8 cellular contexts compared by ENCODE assay signal in genomic region chr1:20343149-20343936, GRCh38. TPM values are rescaled to one million over a fixed set of nuclear protein-coding genes. Genes with fewer than 3 reads are reported as not detected.
DNase-seq lines count a peak whose midpoint lies in the region; ATAC-seq and TF ChIP-seq lines count a peak whose summit lies in the region.

No MANE protein-coding gene starts in this region.

- H3K4me1 ChIP-seq in Karpas-422 (ENCODE audit: low read length) = no peaks in the 10 kb centered on the region
- H3K4me1 ChIP-seq in naive thymus-derived CD4-positive, alpha-beta T cell (ENCODE audit: control insufficient read depth in 2 of 2, insufficient read depth in 2 of 2, low read length in 2 of 2) = peaks cover 0 to 4% of the 10 kb centered on the region in 2 donors
- H3K4me1 ChIP-seq in transverse colon = peaks cover 0 to 4% (median 0%) of the 10 kb centered on the region in 4 donors

- POLR2A ChIA-PET in naive thymus-derived CD4-positive, alpha-beta T cell (lab: Charles Lee) = no interaction called here

- peak; percentile 57 for DNase-seq in Karpas-422
- peak; percentile 95 for DNase-seq in ecto neural progenitor cell (ENCODE audit: low spot score)
- peak in 6 of 9 donors; percentile 14 to 38 (median 20) for DNase-seq in naive thymus-derived CD4-positive, alpha-beta T cell
- no peak for DNase-seq in transverse colon
- no peak for DNase-seq in NCI-H510A (lab: John Stamatoyannopoulos, UW)
- DNase-seq in SKM-1 (lab: John Stamatoyannopoulos, UW; ENCODE audit: unreplicated experiment) = no peak
- DNase-seq in NOMO-1 (lab: John Stamatoyannopoulos, UW; ENCODE audit: unreplicated experiment in 2 of 2) = no peak

- H3K9ac ChIP-seq in Karpas-422 (ENCODE audit: low read length) = no peak overlapping the region

- no peaks in the 10 kb centered on the region for H3K9me3 ChIP-seq in Karpas-422 (ENCODE audit: low read length)
- H3K9me3 ChIP-seq in naive thymus-derived CD4-positive, alpha-beta T cell (ENCODE audit: control insufficient read depth in 2 of 3, low read length in 3 of 3) = peaks cover 0 to 5% (median 0%) of the 10 kb centered on the region in 3 experiments
- no peaks in the 10 kb centered on the region for H3K9me3 ChIP-seq in transverse colon

- H3K9me3 Mint-ChIP-seq in naive thymus-derived CD4-positive, alpha-beta T cell = peaks cover 1 to 12% (median 8%) of the 10 kb centered on the region in 11 donors

- no peaks in the 10 kb centered on the region for H3K9me2 ChIP-seq in Karpas-422 (replicated peaks; ENCODE audit: insufficient read depth, low read length)

- TF ChIP-seq CTCF in C4-2B (conservative IDR thresholded peaks at IDR 0.05) = no peak
- TF ChIP-seq CTCF in transverse colon (IDR thresholded peaks at IDR 0.05) = no peak

- no peaks in the 10 kb centered on the region for H4K20me1 ChIP-seq in Karpas-422 (ENCODE audit: insufficient read depth, low read depth, low read length)

- CTCF ChIA-PET in naive thymus-derived CD4-positive, alpha-beta T cell (lab: Charles Lee) = no interaction called here

- no peak overlapping the region for H3K4me2 ChIP-seq in Karpas-422 (ENCODE audit: low read depth, low read length, poor library complexity, severe bottlenecking)

- no peak for TF ChIP-seq POLR2A in transverse colon (IDR thresholded peaks at IDR 0.05)

- H3K4me3 ChIP-seq in Karpas-422 (ENCODE audit: low read length) = no peak overlapping the region
- no peak overlapping the region for H3K4me3 ChIP-seq in naive thymus-derived CD4-positive, alpha-beta T cell (ENCODE audit: low read length)
- H3K4me3 ChIP-seq in transverse colon = peak overlapping the region in 1 of 4 donors; percentile 20

- in situ Hi-C loops in transverse colon (cut with MboI; ENCODE audit: low pct_ligation_motif_present in 1 of 4, low pct_unique_long_range_greater_than_20kb in 1 of 4, low sequenced_read_pairs in 3 of 4) = no loop called here

- peaks cover 19 to 38% (median 29%) of the 10 kb centered on the region in 5 donors for H3K27me3 Mint-ChIP-seq in naive thymus-derived CD4-positive, alpha-beta T cell

- WGBS in transverse colon (ENCODE audit: low coverage in 1 of 2), 2 donors = 34% methylated on average over 46 of the region's 59 CpGs; no CpG with 5 or more reads in 1 of the 2 donors

- peaks cover 0 to 7% (median 7%) of the 10 kb centered on the region in 5 donors for H3K36me3 Mint-ChIP-seq in naive thymus-derived CD4-positive, alpha-beta T cell

- no peaks in the 10 kb centered on the region for H3K79me2 ChIP-seq in Karpas-422 (ENCODE audit: low read length)

- H3K36me3 ChIP-seq in Karpas-422 (ENCODE audit: insufficient read depth, low read length) (no peaks in the 10 kb centered on the region), transverse colon (no peaks in the 10 kb centered on the region)
- no peaks in the 10 kb centered on the region for H3K36me3 ChIP-seq in naive thymus-derived CD4-positive, alpha-beta T cell (ENCODE audit: control insufficient read depth in 2 of 3, insufficient read depth in 3 of 3, low read length in 3 of 3)

- H3K27me3 ChIP-seq in Karpas-422 (ENCODE audit: low read length) = 0 out of 2 replicates have a peak, but pooled peaks cover 4% of the 10 kb centered on the region
- H3K27me3 ChIP-seq in naive thymus-derived CD4-positive, alpha-beta T cell (ENCODE audit: control insufficient read depth in 2 of 2, insufficient read depth in 2 of 2, low read length in 2 of 2) = peaks cover 0 to 4% of the 10 kb centered on the region in 2 donors
- H3K27me3 ChIP-seq in transverse colon = peaks cover 32% of the 10 kb centered on the region

- H3K4me1 Mint-ChIP-seq in naive thymus-derived CD4-positive, alpha-beta T cell = peaks cover 0 to 7% (median 5%) of the 10 kb centered on the region in 7 donors

- H3K27ac Mint-ChIP-seq in naive thymus-derived CD4-positive, alpha-beta T cell = no peak overlapping the region

- H3K4me3 Mint-ChIP-seq in naive thymus-derived CD4-positive, alpha-beta T cell = peak overlapping the region in 6 of 10 donors; percentile 23 to 74 (median 52)

- peak overlapping the region; percentile 88 for H3K27ac ChIP-seq in C4-2B
- H3K27ac ChIP-seq in Karpas-422 (ENCODE audit: low read length) = no peak overlapping the region
- H3K27ac ChIP-seq in naive thymus-derived CD4-positive, alpha-beta T cell (ENCODE audit: low read depth, low read length) = no peak overlapping the region
- no peak overlapping the region for H3K27ac ChIP-seq in transverse colon

- no peak for TF ChIP-seq EP300 in transverse colon (IDR thresholded peaks at IDR 0.05; ENCODE audit: low read depth)

- intact Hi-C loops in naive thymus-derived CD4-positive, alpha-beta T cell (cut with micrococcal nuclease) = loop anchor here in 1 of 2 donors (5.0 kb wide), 1 partner anchor 111 kb away; no protein-coding TSS in a partner anchor
- intact Hi-C loops in transverse colon (cut with DNase I; ENCODE audit: low total_unique reads) = no loop called here

- no peak overlapping the region for H2AFZ ChIP-seq in Karpas-422 (ENCODE audit: low read length)

- ATAC-seq in naive thymus-derived CD4-positive, alpha-beta T cell = peak; percentile 77

RNA-seq across cellular contexts. Expression of gene VWA5B1, which starts 52.7 kb away (rescaled TPM):
- total RNA-seq in Karpas-422 (2014; rRNA removed; shearing (Covaris generic); ENCODE audit: low replicate concordance) = not detected in 2 replicates
- total RNA-seq in naive thymus-derived CD4-positive, alpha-beta T cell = under 1 TPM in 3 of 5 experiments, not detected in 2; 0.05 to 0.19 (median 0.08) TPM
- under 1 TPM; 0.08 to 0.46 TPM for polyA plus RNA-seq in naive thymus-derived CD4-positive, alpha-beta T cell
- not detected for total RNA-seq in transverse colon

Comparison
In these comparisons a context has a peak if more than half of its experiments do, and no peak if none do; other contexts are left out.
1. DNase-seq: peak in Karpas-422 (single experiment), ecto neural progenitor cell (single experiment) and naive thymus-derived CD4-positive, alpha-beta T cell (6 of 9); none in transverse colon (single experiment), NCI-H510A (single experiment), SKM-1 (single experiment) and NOMO-1 (0 of 2).